1 cellular context compared by ENCODE assay signal in genomic region chr17:6757747-6758146, GRCh38.
TF ChIP-seq lines count a peak whose summit lies in the region.

No MANE protein-coding gene starts in this region.

TF ChIP-seq in WTC11, 78 proteins besides CTCF, POLR2A, EP300 and RAD21 (continued from another document):
- no peak for TF ChIP-seq AFF4 (CRISPR knock-in tag; IDR thresholded peaks at IDR 0.05; ENCODE audit: borderline replicate concordance)
- no peak for TF ChIP-seq PRRX2 (CRISPR knock-in tag; IDR thresholded peaks at IDR 0.05)
- TF ChIP-seq HMGA2 (CRISPR knock-in tag; IDR thresholded peaks at IDR 0.05) = no peak
- TF ChIP-seq GTF2I (CRISPR knock-in tag; conservative IDR thresholded peaks at IDR 0.05) = no peak
- no peak for TF ChIP-seq ZNF317 (CRISPR knock-in tag; IDR thresholded peaks at IDR 0.05; ENCODE audit: borderline replicate concordance, low read depth)
